ENCODE assay signal across 16 cellular contexts in the genomic region with DNA sequence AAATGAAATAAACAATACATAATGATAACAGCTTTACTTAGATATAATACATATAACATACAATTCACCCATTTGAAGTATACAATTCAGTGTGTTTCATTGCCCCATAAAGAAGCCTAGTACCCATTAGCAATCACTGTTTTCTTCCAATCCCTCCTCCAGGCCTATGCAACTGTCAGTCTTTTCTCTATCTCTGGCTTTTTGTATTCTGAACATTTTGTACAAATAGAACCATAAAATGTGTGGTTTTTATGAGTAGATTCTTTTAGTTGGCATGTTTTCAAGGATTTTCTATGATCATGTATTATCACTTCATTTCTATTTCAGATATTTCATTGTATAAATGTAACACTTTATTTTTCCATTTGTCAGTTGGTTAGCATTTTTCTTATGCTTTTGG. TPM values are rescaled to one million over a fixed set of nuclear protein-coding genes. Genes with fewer than 3 reads are reported as not detected.
DNase-seq lines count a peak whose midpoint lies in the region; ATAC-seq and TF ChIP-seq lines count a peak whose summit lies in the region.
"Had no signal": no experiment of that assay in that cellular context is flagged by ENCODE, and none has a peak within 500 bp of the region (broad histone marks: within the 10 kb centered on the region; RNA-seq: fewer than 3 reads in every experiment).

No MANE protein-coding gene starts in this region.

- TF ChIP-seq POLR2A in lower leg skin (IDR thresholded peaks at IDR 0.05) (no peak), sigmoid colon (IDR thresholded peaks at IDR 0.05) (no peak)

- intact Hi-C loops in lower leg skin (cut with DNase I; ENCODE audit: low total_unique reads): no loop called here
- intact Hi-C loops in sigmoid colon (cut with DNase I): no loop called here

- H3K4me3 Mint-ChIP-seq in T-helper 17 cell (no peak overlapping the region), osteocyte (ENCODE audit: unreplicated experiment) (no peak overlapping the region)
- H3K4me3 Mint-ChIP-seq: CD4-positive, alpha-beta T cell; GM23338 had no signal

- ATAC-seq in T-helper 17 cell: no peak
- no peak for ATAC-seq in GM19395 (IDR thresholded peaks at IDR 0.05; ENCODE audit: unreplicated experiment)
- ATAC-seq: GM23338 had no signal

- H3K27ac Mint-ChIP-seq in T-helper 17 cell (peak overlapping the region; percentile 37), osteocyte (ENCODE audit: unreplicated experiment) (peak overlapping the region; percentile 36)
- H3K27ac Mint-ChIP-seq: CD4-positive, alpha-beta T cell; GM23338 had no signal

- H3K9me3 Mint-ChIP-seq in osteocyte (ENCODE audit: unreplicated experiment): no peaks in the 10 kb centered on the region
- H3K9me3 Mint-ChIP-seq: CD4-positive, alpha-beta T cell; GM23338 had no signal

- H3K27me3 ChIP-seq in sigmoid colon: no peaks in the 10 kb centered on the region

- TF ChIP-seq CTCF in choroid plexus epithelial cell (conservative IDR thresholded peaks at IDR 0.05; ENCODE audit: low read depth, low read length) (no peak), osteocyte (IDR thresholded peaks at IDR 0.05) (no peak), lower leg skin (IDR thresholded peaks at IDR 0.05) (no peak), sigmoid colon (IDR thresholded peaks at IDR 0.05) (no peak)

- no peaks in the 10 kb centered on the region for H3K4me1 ChIP-seq in sigmoid colon
- H3K4me1 ChIP-seq: Caco-2 had no signal

- no peak overlapping the region for H3K4me3 ChIP-seq in choroid plexus epithelial cell (ENCODE audit: low read depth, low read length)
- no peak overlapping the region for H3K4me3 ChIP-seq in lower leg skin (ENCODE audit: low read depth, poor library complexity, severe bottlenecking)
- H3K4me3 ChIP-seq in sigmoid colon: no peak overlapping the region
- H3K4me3 ChIP-seq: GM23338 had no signal

- H3K9me3 ChIP-seq in T-helper 17 cell (ENCODE audit: control insufficient read depth, low read length, poor library complexity, severe bottlenecking) (no peaks in the 10 kb centered on the region), sigmoid colon (no peaks in the 10 kb centered on the region)
- H3K9me3 ChIP-seq: Caco-2 had no signal

- no peak for TF ChIP-seq EP300 in sigmoid colon (IDR thresholded peaks at IDR 0.05)

- H3K36me3 ChIP-seq in sigmoid colon: peaks cover 4 to 67% (median 9%) of the 10 kb centered on the region in 4 donors

- H3K27me3 Mint-ChIP-seq in T-helper 17 cell (no peaks in the 10 kb centered on the region), osteocyte (ENCODE audit: unreplicated experiment) (no peaks in the 10 kb centered on the region)
- H3K27me3 Mint-ChIP-seq: CD4-positive, alpha-beta T cell had no signal

- no peak overlapping the region for H3K27ac ChIP-seq in sigmoid colon
- H3K27ac ChIP-seq: C4-2B, HL-60 had no signal

- H3K4me1 Mint-ChIP-seq in T-helper 17 cell (no peaks in the 10 kb centered on the region), osteocyte (ENCODE audit: unreplicated experiment) (peaks cover 12% of the 10 kb centered on the region)
- H3K4me1 Mint-ChIP-seq: GM23338 had no signal

- peaks cover 2% of the 10 kb centered on the region for H3K36me3 Mint-ChIP-seq in T-helper 17 cell (ENCODE audit: low read depth)
- H3K36me3 Mint-ChIP-seq in osteocyte (ENCODE audit: unreplicated experiment): peaks cover 33% of the 10 kb centered on the region

- DNase-seq in T-helper 17 cell (no peak), choroid plexus epithelial cell (ENCODE audit: low read depth) (peak; percentile 30), osteocyte (ENCODE audit: extremely low spot score, unreplicated experiment) (no peak), lower leg skin (ENCODE audit: low spot score in 2 of 2) (no peak), NCI-H1092 (lab: John Stamatoyannopoulos, UW) (no peak), sigmoid colon (no peak)
- DNase-seq: ACHN; Caco-2; CD4-positive, alpha-beta T cell; GDM1; HCEC 1CT; IMR-90 had no signal

RNA-seq across cellular contexts. Expression of a gene that starts 54.6 kb away (rescaled TPM):
- total RNA-seq in T-helper 17 cell (1 to 10 TPM; 2.5 to 5.5 TPM), osteocyte (61.6 and 62.6 TPM in 2 replicates), lower leg skin (10 to 100 TPM; 26.1 to 38.0 (median 34.8) TPM), sigmoid colon (10 to 100 TPM; 11.8 to 14.9 (median 13.5) TPM)
- 10 to 100 TPM; 24.8 to 59.6 (median 31.2) TPM for polyA plus RNA-seq in sigmoid colon
